ENCODE assay signal across 7 cellular contexts in genomic region chr5:118088448-118088847, GRCh38.
"Had no signal": no experiment of that assay in that cellular context is flagged by ENCODE, and none has a peak within 500 bp of the region (broad histone marks: within the 10 kb centered on the region; RNA-seq: fewer than 3 reads in every experiment).

No MANE protein-coding gene starts in this region.

- H3K4me2 ChIP-seq: GM23338 had no signal

- H3K4me3 ChIP-seq: GM23338 had no signal

- FAIRE-seq: H1, H54, HTR-8/SVneo had no signal

- H2AFZ ChIP-seq: GM23338 had no signal

- ATAC-seq: GM23338 had no signal

- DNase-seq: H9, HCEC 1CT, KBM-7 had no signal
